ENCODE assay signal across 9 cellular contexts in genomic region chr2:140603401-140603800, GRCh38.
"Had no signal": no experiment of that assay in that cellular context is flagged by ENCODE, and none has a peak within 500 bp of the region (broad histone marks: within the 10 kb centered on the region; RNA-seq: fewer than 3 reads in every experiment).

No MANE protein-coding gene starts in this region.

- FAIRE-seq: HTR-8/SVneo, K562 had no signal

- H3K4me3 ChIP-seq: GM23248, HAP-1, K562 had no signal

- H3K9ac ChIP-seq: GM23248 had no signal

- DNase-seq: GM23248, GOT3, H7, HFFc6, IMR-90 had no signal

- H3K9me3 ChIP-seq: HAP-1 had no signal

- H2AFZ ChIP-seq: GM23248 had no signal

- H3K36me3 ChIP-seq: HAP-1 had no signal

- H3K27ac ChIP-seq: GM23248 had no signal

- ATAC-seq: HCT116, K562 had no signal
